Comparison of ENCODE assay signal across 10 cellular contexts in the genomic region with DNA sequence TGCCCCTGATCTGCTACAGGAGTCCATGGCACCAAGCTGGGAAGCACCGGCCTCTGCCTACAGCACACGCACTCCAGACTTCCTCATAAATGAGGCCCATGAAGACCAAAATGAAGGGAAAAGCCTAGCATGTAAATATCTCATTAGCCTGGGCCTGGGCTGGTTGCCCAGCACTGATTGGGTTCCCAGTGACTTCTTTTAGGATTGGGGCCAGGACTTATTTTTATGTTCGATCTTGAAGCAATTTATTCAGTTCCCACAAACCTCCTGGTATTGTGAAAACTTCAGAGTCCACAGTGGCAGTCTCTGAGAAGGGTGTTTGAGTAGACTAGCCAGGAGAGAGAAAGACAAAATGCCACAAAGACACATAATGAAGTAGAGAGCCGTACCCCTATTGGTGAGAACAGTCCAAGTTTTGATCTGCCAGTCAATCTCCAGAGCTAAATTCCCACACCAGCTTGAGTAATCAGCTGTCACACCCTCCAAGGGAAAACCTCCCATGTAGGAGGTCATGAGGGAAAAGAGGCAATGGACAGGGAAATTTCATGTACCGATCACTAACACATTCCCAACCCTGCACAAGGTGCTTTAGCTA.
DNase-seq lines count a peak whose midpoint lies in the region; ATAC-seq, FAIRE-seq and TF ChIP-seq lines count a peak whose summit lies in the region.
"Had no signal": no experiment of that assay in that cellular context is flagged by ENCODE, and none has a peak within 500 bp of the region (broad histone marks: within the 10 kb centered on the region; RNA-seq: fewer than 3 reads in every experiment).

No MANE protein-coding gene starts in this region.

- dilution Hi-C loops in keratinocyte (cut with MboI; ENCODE audit: extremely low pct_ligation_motif_present, low sequenced_read_pairs) = no loop called here

- no peaks in the 10 kb centered on the region for H3K27me3 ChIP-seq in body of pancreas
- no peaks in the 10 kb centered on the region for H3K27me3 ChIP-seq in keratinocyte (ENCODE audit: control insufficient read depth, extremely low read depth, insufficient read depth, low read length)

- no peaks in the 10 kb centered on the region for H4K20me1 ChIP-seq in keratinocyte (ENCODE audit: control insufficient read depth, extremely low read depth, insufficient read depth, low read length)

- TF ChIP-seq POLR2A in body of pancreas (IDR thresholded peaks at IDR 0.05) = no peak

- CTCF ChIA-PET in activated naive CD4-positive, alpha-beta T cell treated with anti-CD3 and anti-CD28 coated beads, Interleukin-2, amount 10 ng/mL, durations not matched to agents 7 days and 5 days (lab: Charles Lee) = no interaction called here

- H3K9me3 Mint-ChIP-seq in activated naive CD4-positive, alpha-beta T cell treated with anti-CD3 and anti-CD28 coated beads, Interleukin-2, amount 10 ng/mL, durations not matched to agents 7 days and 5 days = no peaks in the 10 kb centered on the region

- no peak overlapping the region for H3K4me3 Mint-ChIP-seq in activated naive CD4-positive, alpha-beta T cell treated with anti-CD3 and anti-CD28 coated beads, Interleukin-2, amount 10 ng/mL, durations not matched to agents 7 days and 5 days

- DNase-seq in A172 (ENCODE audit: low spot score) (peak; percentile 27), HTR-8/SVneo (ENCODE audit: insufficient read length, low spot score) (no peak), body of pancreas (peak in 1 of 4 donors; percentile 29), keratinocyte (ENCODE audit: low read depth, low spot score) (no peak), DMS153 treated with DMSO at 0.1 percent for 48 hours (lab: John Stamatoyannopoulos, UW; ENCODE audit: unreplicated experiment) (no peak), NAMALWA (ENCODE audit: low spot score) (no peak), SK-N-DZ (ENCODE audit: low spot score) (no peak)
- DNase-seq in activated naive CD4-positive, alpha-beta T cell treated with anti-CD3 and anti-CD28 coated beads, Interleukin-2, amount 10 ng/mL, durations not matched to agents 7 days and 5 days = no peak

- TF ChIP-seq CTCF in body of pancreas (IDR thresholded peaks at IDR 0.05) (no peak), keratinocyte (optimal IDR thresholded peaks at IDR 0.05 in 1 of 3, IDR thresholded peaks at IDR 0.05 in 1 of 3, conservative IDR thresholded peaks at IDR 0.05 in 1 of 3; ENCODE audit: extremely low read depth in 1 of 3, insufficient read depth in 2 of 3, low read length in 3 of 3) (no peak)

- 40 to 47% methylated on average over 5 of the region's 5 CpGs for WGBS in body of pancreas, 2 donors

- H3K4me1 ChIP-seq in body of pancreas (peaks cover 39% of the 10 kb centered on the region), keratinocyte (ENCODE audit: control insufficient read depth, extremely low read depth, insufficient read depth, low read length) (peaks cover 28% of the 10 kb centered on the region)

- H3K27ac ChIP-seq in body of pancreas (peak overlapping the region in 3 of 4 donors; percentile 39 to 69 (median 63)), keratinocyte (ENCODE audit: control insufficient read depth, insufficient read depth, low read length) (peak overlapping the region; percentile 98)
- H3K27ac ChIP-seq: C4-2B, KMS-11 had no signal

- H3K4me3 ChIP-seq in body of pancreas = no peak overlapping the region
- H3K4me3 ChIP-seq in keratinocyte (ENCODE audit: control insufficient read depth in 2 of 3, extremely low read depth in 1 of 3, insufficient read depth in 2 of 3, low read depth in 1 of 3, low read length in 3 of 3) = no peak overlapping the region

- H3K27ac Mint-ChIP-seq in activated naive CD4-positive, alpha-beta T cell treated with anti-CD3 and anti-CD28 coated beads, Interleukin-2, amount 10 ng/mL, durations not matched to agents 7 days and 5 days = no peak overlapping the region

- H3K9ac ChIP-seq in keratinocyte (ENCODE audit: control insufficient read depth, extremely low read depth, insufficient read depth, low read length) = peak overlapping the region; percentile 66
- H3K9ac ChIP-seq: KMS-11 had no signal

- peak overlapping the region; percentile 53 for H2AFZ ChIP-seq in keratinocyte (ENCODE audit: control insufficient read depth, low read length)

- peak; percentile 34 for ATAC-seq in body of pancreas

- H3K4me2 ChIP-seq in keratinocyte (ENCODE audit: control insufficient read depth, extremely low read depth, insufficient read depth, low read depth, low read length) = peak overlapping the region; percentile 73
- H3K4me2 ChIP-seq: KMS-11 had no signal

- intact Hi-C loops in body of pancreas (cut with DNase I) = no loop called here

- FAIRE-seq in HTR-8/SVneo (lab: Jason Lieb, UNC) (peak; percentile 4), keratinocyte (lab: Jason Lieb, UNC) (peak; percentile 75)

- H3K4me1 Mint-ChIP-seq in activated naive CD4-positive, alpha-beta T cell treated with anti-CD3 and anti-CD28 coated beads, Interleukin-2, amount 10 ng/mL, durations not matched to agents 7 days and 5 days = no peaks in the 10 kb centered on the region

- H3K36me3 ChIP-seq in body of pancreas (replicated peaks in 1 of 2; ENCODE audit: insufficient read depth in 1 of 2, low read depth in 2 of 2) = no peaks in the 10 kb centered on the region
- H3K36me3 ChIP-seq in keratinocyte (ENCODE audit: control insufficient read depth in 2 of 2, extremely low read depth in 1 of 2, insufficient read depth in 2 of 2, low read length in 2 of 2) = no peaks in the 10 kb centered on the region

- H3K9me1 ChIP-seq in keratinocyte (ENCODE audit: control insufficient read depth, extremely low read depth, insufficient read depth, low read length) = no peaks in the 10 kb centered on the region

- H3K27me3 Mint-ChIP-seq in activated naive CD4-positive, alpha-beta T cell treated with anti-CD3 and anti-CD28 coated beads, Interleukin-2, amount 10 ng/mL, durations not matched to agents 7 days and 5 days = peaks cover 3% of the 10 kb centered on the region

- H3K79me2 ChIP-seq in keratinocyte (ENCODE audit: control insufficient read depth, insufficient read depth, low read length) = no peaks in the 10 kb centered on the region

- H3K9me3 ChIP-seq in body of pancreas = no peaks in the 10 kb centered on the region
- H3K9me3 ChIP-seq in keratinocyte (ENCODE audit: control insufficient read depth, low read depth, low read length) = no peaks in the 10 kb centered on the region

- no peaks in the 10 kb centered on the region for H3K36me3 Mint-ChIP-seq in activated naive CD4-positive, alpha-beta T cell treated with anti-CD3 and anti-CD28 coated beads, Interleukin-2, amount 10 ng/mL, durations not matched to agents 7 days and 5 days
